Comparison of ENCODE assay signal across 20 cellular contexts in the genomic region with DNA sequence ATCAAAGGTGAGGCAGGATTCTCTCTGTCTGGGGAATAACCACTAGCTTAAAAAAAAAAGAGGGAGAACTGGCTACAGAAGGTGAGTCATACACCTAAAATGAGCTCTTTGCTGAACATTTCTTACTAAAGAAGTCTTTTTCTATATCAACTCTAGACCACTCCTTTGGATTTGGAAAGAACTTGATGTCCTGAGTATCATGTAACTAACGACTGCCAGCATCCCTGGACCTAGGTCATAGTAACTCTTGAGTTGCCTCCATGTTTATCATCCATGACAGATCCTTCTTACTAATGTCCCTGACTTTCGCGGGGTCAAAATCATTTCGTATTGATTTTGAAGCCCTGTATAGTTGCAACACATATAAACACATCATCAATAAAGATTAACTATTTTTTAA.
A peak's percentile ranks its signal among the peaks of the same experiment; 100 is the strongest.
DNase-seq lines count a peak whose midpoint lies in the region; ATAC-seq, FAIRE-seq and TF ChIP-seq lines count a peak whose summit lies in the region.
"Had no signal": no experiment of that assay in that cellular context is flagged by ENCODE, and none has a peak within 500 bp of the region (broad histone marks: within the 10 kb centered on the region; RNA-seq: fewer than 3 reads in every experiment).

No MANE protein-coding gene starts in this region.

- DNase-seq in GM23338 (ENCODE audit: low spot score), result no peak
- DNase-seq in RWPE2 (ENCODE audit: low spot score), result no peak
- peak; percentile 32 for DNase-seq in bronchial epithelial cell (ENCODE audit: low read depth)
- DNase-seq in urothelium cell line (ENCODE audit: low spot score), result peak; percentile 2
- DNase-seq in HuH-7 (ENCODE audit: low spot score), result no peak
- DNase-seq in GM13977 (ENCODE audit: low spot score), result no peak
- no peak for DNase-seq in frontal cortex (ENCODE audit: low spot score in 2 of 2)
- DNase-seq: CD8-positive, alpha-beta T cell; DMS79; GOT3; KG1; NCI-H1436; NCI-H2029; NCI-H345; NCI-H524 treated with DMSO at 0.1 percent for 48 hours; PC-9 had no signal

- H3K9me3 Mint-ChIP-seq in GM23338, result no peaks in the 10 kb centered on the region
- H3K9me3 Mint-ChIP-seq: CD8-positive, alpha-beta T cell had no signal

- H3K4me3 ChIP-seq in GM23338, result no peak overlapping the region
- H3K4me3 ChIP-seq in RWPE2 (ENCODE audit: severe bottlenecking), result no peak overlapping the region
- no peak overlapping the region for H3K4me3 ChIP-seq in bronchial epithelial cell (ENCODE audit: low read depth, low read length)
- H3K4me3 ChIP-seq: BLaER1 treated with 17β-estradiol and CSF1 and Interleukin-3, amounts not matched to agents 10 nM and 100 nM; PC-9; SJSA1 had no signal

- TF ChIP-seq CTCF in GM23338 (conservative IDR thresholded peaks at IDR 0.05; ENCODE audit: low read depth in 2 of 2) (no peak), RWPE2 (IDR thresholded peaks at IDR 0.05; ENCODE audit: poor library complexity, severe bottlenecking) (no peak), bronchial epithelial cell (IDR thresholded peaks at IDR 0.05; ENCODE audit: insufficient read depth, low read length, severe bottlenecking) (no peak), GM13977 (IDR thresholded peaks at IDR 0.05; ENCODE audit: extremely low read depth, insufficient read depth, missing control alignments) (no peak)

- no peak overlapping the region for H3K27ac Mint-ChIP-seq in GM23338

- H3K4me2 ChIP-seq in GM23338, result peak overlapping the region; percentile 32; the same call in 1 of the 2 replicates
- H3K4me2 ChIP-seq: BLaER1 treated with 17β-estradiol and CSF1 and Interleukin-3, amounts not matched to agents 10 nM and 100 nM; PC-9 had no signal

- peaks cover 28% of the 10 kb centered on the region for H3K79me2 ChIP-seq in GM23338 (replicated peaks; ENCODE audit: insufficient read depth)

- no peak for ATAC-seq in GM23338
- peak; percentile 14; the same call in 1 of the 3 replicates for ATAC-seq in RWPE2 (ENCODE audit: low read depth)
- ATAC-seq: CD8-positive, alpha-beta T cell; HCT116 had no signal

- H4K20me1 ChIP-seq in GM23338 (replicated peaks; ENCODE audit: insufficient read depth), result no peaks in the 10 kb centered on the region

- no peak overlapping the region for H3K4me3 Mint-ChIP-seq in GM23338
- H3K4me3 Mint-ChIP-seq: CD8-positive, alpha-beta T cell had no signal

- no peaks in the 10 kb centered on the region for H3K36me3 ChIP-seq in GM23338 (ENCODE audit: insufficient read depth)
- no peaks in the 10 kb centered on the region; the same call in 1 of the 2 replicates for H3K36me3 ChIP-seq in RWPE2 (ENCODE audit: low read depth)
- no peaks in the 10 kb centered on the region for H3K36me3 ChIP-seq in bronchial epithelial cell (ENCODE audit: control insufficient read depth, insufficient read depth, low read length)
- H3K36me3 ChIP-seq: SJSA1 had no signal

- H3K4me1 ChIP-seq in GM23338 (ENCODE audit: insufficient read depth) (peaks cover 8% of the 10 kb centered on the region; the same call in 1 of the 2 replicates), RWPE2 (ENCODE audit: insufficient read depth, poor library complexity, severe bottlenecking) (peaks cover 5% of the 10 kb centered on the region)
- H3K4me1 ChIP-seq: BLaER1 treated with 17β-estradiol and CSF1 and Interleukin-3, amounts not matched to agents 10 nM and 100 nM; SJSA1 had no signal

- in situ Hi-C loops in GM13977 (cut with MboI; ENCODE audit: low pct_unique_long_range_greater_than_20kb, low sequenced_read_pairs, unreplicated experiment), result no loop called here

- no peaks in the 10 kb centered on the region for H3K27me3 ChIP-seq in GM23338 (ENCODE audit: insufficient read depth)
- no peaks in the 10 kb centered on the region for H3K27me3 ChIP-seq in RWPE2 (ENCODE audit: insufficient read depth, poor library complexity, severe bottlenecking)
- H3K27me3 ChIP-seq in bronchial epithelial cell (ENCODE audit: control insufficient read depth, insufficient read depth, low read length), result no peaks in the 10 kb centered on the region
- H3K27me3 ChIP-seq: BLaER1 treated with 17β-estradiol and CSF1 and Interleukin-3, amounts not matched to agents 10 nM and 100 nM; SJSA1 had no signal

- no peaks in the 10 kb centered on the region for H3K9me3 ChIP-seq in RWPE2 (ENCODE audit: severe bottlenecking)
- H3K9me3 ChIP-seq: BLaER1 treated with 17β-estradiol and CSF1 and Interleukin-3, amounts not matched to agents 10 nM and 100 nM; SJSA1 had no signal

- FAIRE-seq in bronchial epithelial cell (lab: Jason Lieb, UNC), result no peak
- no peak for FAIRE-seq in urothelium cell line (lab: Jason Lieb, UNC)
- FAIRE-seq in frontal cortex (lab: Jason Lieb, UNC), result no peak
- FAIRE-seq: G401.6 had no signal

- H3K4me1 Mint-ChIP-seq in GM23338, result peaks cover 14% of the 10 kb centered on the region

- H2AFZ ChIP-seq in GM23338, result no peak overlapping the region
- H2AFZ ChIP-seq: PC-9 had no signal

- no peaks in the 10 kb centered on the region for H3K36me3 Mint-ChIP-seq in GM23338 (ENCODE audit: low read depth)

- no peaks in the 10 kb centered on the region for H3F3A ChIP-seq in GM23338 (replicated peaks; ENCODE audit: low read depth)

- no peaks in the 10 kb centered on the region for H3K9me2 ChIP-seq in GM23338 (ENCODE audit: insufficient read depth)

- no peaks in the 10 kb centered on the region for H3K27me3 Mint-ChIP-seq in GM23338 (ENCODE audit: insufficient read depth, low read depth, poor library complexity)

- H3K27ac ChIP-seq in GM23338 (ENCODE audit: low read depth) (no peak overlapping the region), RWPE2 (ENCODE audit: poor library complexity, severe bottlenecking) (no peak overlapping the region)
- H3K27ac ChIP-seq: BLaER1 treated with 17β-estradiol and CSF1 and Interleukin-3, amounts not matched to agents 10 nM and 100 nM; PC-9; SJSA1 had no signal

TF ChIP-seq in GM23338, 12 proteins besides CTCF, POLR2A, EP300 and RAD21 (continues in another document):
- no peak for TF ChIP-seq NANOG (IDR thresholded peaks at IDR 0.05; ENCODE audit: borderline replicate concordance)
- no peak for TF ChIP-seq POLR2AphosphoS5 (IDR thresholded peaks at IDR 0.05; ENCODE audit: low read depth)
- no peak for TF ChIP-seq ZNF462 (CRISPR knock-in tag; IDR thresholded peaks at IDR 0.05)
- TF ChIP-seq STAT1 (IDR thresholded peaks at IDR 0.05; ENCODE audit: unreplicated experiment), result no peak
- TF ChIP-seq EZH2phosphoT487 (IDR thresholded peaks at IDR 0.05; ENCODE audit: unreplicated experiment), result no peak
- no peak for TF ChIP-seq ZNF114 (CRISPR knock-in tag; IDR thresholded peaks at IDR 0.05)
- no peak for TF ChIP-seq EZH2 (IDR thresholded peaks at IDR 0.05; ENCODE audit: low read depth, unreplicated experiment)

Comparison
In these comparisons a context has a peak if more than half of its experiments do, and no peak if none do; other contexts are left out.
1. DNase-seq: peak in bronchial epithelial cell (single experiment) and urothelium cell line (single experiment); none in GM23338 (single experiment), RWPE2 (single experiment), HuH-7 (single experiment), GM13977 (single experiment) and frontal cortex (0 of 2).